8 cellular contexts compared by ENCODE assay signal in genomic region chr9:95425910-95426551, GRCh38.
DNase-seq lines count a peak whose midpoint lies in the region; ATAC-seq and TF ChIP-seq lines count a peak whose summit lies in the region.

No MANE protein-coding gene starts in this region.

- H3K27me3 Mint-ChIP-seq in activated CD8-positive, alpha-beta T cell treated with anti-CD3 and anti-CD28 coated beads for 36 hours, result peaks cover 5% of the 10 kb centered on the region

- H3K9me2 ChIP-seq in hepatocyte (replicated peaks; ENCODE audit: insufficient read depth), result no peaks in the 10 kb centered on the region

- intact Hi-C loops in activated CD8-positive, alpha-beta T cell treated with anti-CD3 and anti-CD28 coated beads for 36 hours (cut with micrococcal nuclease), result loop anchor here (10.0 kb wide), 1 partner anchor 79 kb away; no protein-coding TSS in a partner anchor

- H3K36me3 ChIP-seq in hepatocyte (replicated peaks; ENCODE audit: insufficient read depth, low read depth), result no peaks in the 10 kb centered on the region

- H3K27ac ChIP-seq in hepatocyte, result peak overlapping the region; percentile 87
- peak overlapping the region in 19 of 21 experiments; percentile 3 to 87 (median 68) for H3K27ac ChIP-seq in skin epidermis

- peak overlapping the region; percentile 86 for H3K4me2 ChIP-seq in hepatocyte

- H4K20me1 ChIP-seq in hepatocyte (ENCODE audit: insufficient read depth, poor library complexity, severe bottlenecking), result no peaks in the 10 kb centered on the region

- peaks cover 33% of the 10 kb centered on the region for H3K9me3 Mint-ChIP-seq in activated CD8-positive, alpha-beta T cell treated with anti-CD3 and anti-CD28 coated beads for 36 hours

- POLR2A ChIA-PET in activated CD8-positive, alpha-beta T cell treated with anti-CD3 and anti-CD28 coated beads for 36 hours (lab: Charles Lee), result interaction anchor here (0.6 kb wide), 1 partner anchor 108 kb away, joined by 3 read pairs; no protein-coding TSS in a partner anchor

- H3K27ac Mint-ChIP-seq in activated CD8-positive, alpha-beta T cell treated with anti-CD3 and anti-CD28 coated beads for 36 hours, result peak overlapping the region; percentile 57

- DNase-seq in DMS53 treated with DMSO at 0.1 percent for 48 hours (lab: John Stamatoyannopoulos, UW; ENCODE audit: unreplicated experiment), result peak; percentile 60
- DNase-seq in HK-2 (ENCODE audit: unreplicated experiment), result peak; percentile 60
- peak; percentile 21 for DNase-seq in activated CD8-positive, alpha-beta T cell treated with anti-CD3 and anti-CD28 coated beads for 36 hours
- peak; percentile 37 for DNase-seq in hepatocyte (ENCODE audit: low spot score)
- DNase-seq in middle frontal gyrus (ENCODE audit: extremely low spot score, low spot score), result no peak
- DNase-seq in ecto neural progenitor cell (ENCODE audit: low spot score), result no peak

- peaks cover 12% of the 10 kb centered on the region for H3K9me3 ChIP-seq in hepatocyte (ENCODE audit: low read depth)

- ATAC-seq in activated CD8-positive, alpha-beta T cell treated with anti-CD3 and anti-CD28 coated beads for 36 hours, result peak; percentile 25
- ATAC-seq in HG02981 (IDR thresholded peaks at IDR 0.05; ENCODE audit: unreplicated experiment), result no peak

- peaks cover 17% of the 10 kb centered on the region for H3K79me2 ChIP-seq in hepatocyte

- no peak for TF ChIP-seq CTCF in activated CD8-positive, alpha-beta T cell treated with anti-CD3 and anti-CD28 coated beads for 36 hours (IDR thresholded peaks at IDR 0.05)
- TF ChIP-seq CTCF in hepatocyte (IDR thresholded peaks at IDR 0.05; ENCODE audit: poor library complexity), result no peak

- H3K36me3 Mint-ChIP-seq in activated CD8-positive, alpha-beta T cell treated with anti-CD3 and anti-CD28 coated beads for 36 hours (ENCODE audit: low read depth), result peaks cover 17% of the 10 kb centered on the region

- CTCF ChIA-PET in activated CD8-positive, alpha-beta T cell treated with anti-CD3 and anti-CD28 coated beads for 36 hours (lab: Charles Lee), result interaction anchor here (1.4 kb wide), 1 partner anchor 90 kb away, joined by 4 read pairs; no protein-coding TSS in a partner anchor

- peaks cover 3% of the 10 kb centered on the region for H3K4me1 ChIP-seq in hepatocyte (ENCODE audit: insufficient read depth)

- H3K4me3 ChIP-seq in hepatocyte (peak overlapping the region; percentile 46), skin epidermis (peak overlapping the region in 6 of 7 experiments; percentile 17 to 45 (median 34))

- H3K4me3 Mint-ChIP-seq in activated CD8-positive, alpha-beta T cell treated with anti-CD3 and anti-CD28 coated beads for 36 hours, result peak overlapping the region; percentile 76

- H2AFZ ChIP-seq in hepatocyte, result peak overlapping the region; percentile 52

- H3K27me3 ChIP-seq in hepatocyte, result no peaks in the 10 kb centered on the region

- peaks cover 12% of the 10 kb centered on the region for H3K4me1 Mint-ChIP-seq in activated CD8-positive, alpha-beta T cell treated with anti-CD3 and anti-CD28 coated beads for 36 hours (ENCODE audit: low read depth)

- WGBS in hepatocyte (ENCODE audit: low lambda C conversion rate, missing lambda C conversion rate), result 17% methylated on average over 11 of the region's 11 CpGs

Comparison
In these comparisons a context has a peak if more than half of its experiments do, and no peak if none do; other contexts are left out.
1. DNase-seq: peak in DMS53 treated with DMSO at 0.1 percent for 48 hours (single experiment), HK-2 (single experiment), activated CD8-positive, alpha-beta T cell treated with anti-CD3 and anti-CD28 coated beads for 36 hours (single experiment) and hepatocyte (single experiment); none in middle frontal gyrus (single experiment) and ecto neural progenitor cell (single experiment).